ENCODE assay signal across 21 cellular contexts in the genomic region with DNA sequence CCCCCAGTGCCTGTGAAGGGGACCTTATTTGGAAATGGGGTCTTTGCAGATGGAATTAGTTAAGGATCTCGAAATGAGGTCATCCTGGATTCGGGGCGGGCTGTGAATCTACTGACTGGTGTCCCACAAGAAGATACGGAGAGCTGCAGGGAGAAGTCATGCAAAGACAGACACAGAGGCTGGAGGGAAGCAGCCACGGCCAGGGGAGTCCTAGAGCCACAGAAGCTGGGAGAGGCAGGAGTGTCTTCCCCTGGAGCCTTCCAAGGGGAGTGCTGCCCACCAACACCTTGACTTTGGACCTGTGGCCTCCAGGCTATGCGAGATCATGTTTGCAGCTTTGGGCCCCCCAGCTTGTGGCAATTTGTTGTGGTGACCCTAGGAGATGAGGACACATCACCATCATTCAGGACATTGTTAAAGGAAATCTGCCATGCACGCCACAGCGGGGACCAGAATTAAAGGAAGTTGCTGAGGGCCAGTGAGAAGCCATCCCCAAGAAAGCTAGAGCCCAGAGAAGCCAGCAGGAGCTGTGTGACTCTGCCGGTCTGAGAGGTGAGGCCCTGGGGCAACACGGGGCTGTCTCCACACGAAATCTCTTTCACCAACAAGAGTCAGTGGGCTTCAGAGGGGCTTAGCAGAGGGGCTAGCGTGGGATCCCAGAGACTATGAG.
"Had no signal": no experiment of that assay in that cellular context is flagged by ENCODE, and none has a peak within 500 bp of the region (broad histone marks: within the 10 kb centered on the region; RNA-seq: fewer than 3 reads in every experiment).

No MANE protein-coding gene starts in this region.

- H3K4me3 Mint-ChIP-seq: central memory CD8-positive, alpha-beta T cell; effector memory CD8-positive, alpha-beta T cell; immature natural killer cell; naive thymus-derived CD8-positive, alpha-beta T cell; stimulated activated naive B cell treated with anti-CD40 and anti-IgM and Interleukin-4, amounts not matched to agents 10 μg/mL and 1 μg/mL and 100 μg/mL, for 72 hours; stimulated activated naive CD8-positive, alpha-beta T cell treated with anti-CD3 and anti-CD28 coated beads, Interleukin-15, amount 100 ng/mL, for 72 hours had no signal

- H3K36me3 Mint-ChIP-seq: immature natural killer cell had no signal

- H3K4me1 Mint-ChIP-seq: central memory CD8-positive, alpha-beta T cell; immature natural killer cell; naive thymus-derived CD8-positive, alpha-beta T cell had no signal

- ATAC-seq: effector memory CD8-positive, alpha-beta T cell; gastroesophageal sphincter; left colon; mucosa of descending colon; naive thymus-derived CD8-positive, alpha-beta T cell; pancreas; right lobe of liver; stimulated activated naive B cell treated with anti-CD40 and anti-IgM and Interleukin-4, amounts not matched to agents 10 μg/mL and 1 μg/mL and 100 μg/mL, for 72 hours; stimulated activated naive CD8-positive, alpha-beta T cell treated with anti-CD3 and anti-CD28 coated beads, Interleukin-15, amount 100 ng/mL, for 72 hours had no signal

- H3K27ac Mint-ChIP-seq: effector memory CD8-positive, alpha-beta T cell; immature natural killer cell; progenitor cell of endocrine pancreas; stimulated activated naive B cell treated with anti-CD40 and anti-IgM and Interleukin-4, amounts not matched to agents 10 μg/mL and 1 μg/mL and 100 μg/mL, for 72 hours had no signal

- DNase-seq: cortex of kidney; effector memory CD8-positive, alpha-beta T cell; esophagus squamous epithelium; foreskin fibroblast; glutamatergic neuron; immature natural killer cell; kidney; left colon; mammary epithelial cell; pancreas; right lobe of liver; stimulated activated CD4-positive, alpha-beta T cell treated with anti-CD3 and anti-CD28 coated beads, Interleukin-2, amount 100 ng/mL, for 24 hours; stimulated activated CD4-positive, alpha-beta T cell treated with anti-CD3 and anti-CD28 coated beads, Interleukin-4, amount 100 ng/mL, for 4 hours; stimulated activated naive B cell treated with anti-CD40 and anti-IgM and Interleukin-4, amounts not matched to agents 10 μg/mL and 1 μg/mL and 100 μg/mL, for 72 hours; stimulated activated naive CD8-positive, alpha-beta T cell treated with anti-CD3 and anti-CD28 coated beads, Interleukin-15, amount 100 ng/mL, for 72 hours; transverse colon had no signal
